In genomic region chr17:29593546-29594440, GRCh38 we compare ENCODE assay signal across 6 cellular contexts. TPM values are rescaled to one million over a fixed set of nuclear protein-coding genes. Genes with fewer than 3 reads are reported as not detected.
A peak's percentile ranks its signal among the peaks of the same experiment; 100 is the strongest.
DNase-seq lines count a peak whose midpoint lies in the region; ATAC-seq lines count a peak whose summit lies in the region.

No MANE protein-coding gene starts in this region.

- H3K4me3 Mint-ChIP-seq in activated CD8-positive, alpha-beta T cell treated with anti-CD3 and anti-CD28 coated beads, Interleukin-2, amount 10 ng/mL, durations not matched to agents 7 days and 5 days, result peak overlapping the region; percentile 69

- peaks cover 39% of the 10 kb centered on the region for H3K4me1 Mint-ChIP-seq in activated CD8-positive, alpha-beta T cell treated with anti-CD3 and anti-CD28 coated beads, Interleukin-2, amount 10 ng/mL, durations not matched to agents 7 days and 5 days (ENCODE audit: low read depth)

- no peaks in the 10 kb centered on the region for H3K36me3 Mint-ChIP-seq in activated CD8-positive, alpha-beta T cell treated with anti-CD3 and anti-CD28 coated beads, Interleukin-2, amount 10 ng/mL, durations not matched to agents 7 days and 5 days (ENCODE audit: low read depth)

- DNase-seq in activated T-cell treated with anti-CD3 and anti-CD28 coated beads, Interleukin-2, amount 50 U/mL, for 1 hour, result peak; percentile 47
- DNase-seq in activated T-cell treated with anti-CD3 and anti-CD28 coated beads for 4 hours (no peak), T1000 (lab: John Stamatoyannopoulos, UW) (no peak)
- DNase-seq in activated CD8-positive, alpha-beta T cell treated with anti-CD3 and anti-CD28 coated beads, Interleukin-2, amount 10 ng/mL, durations not matched to agents 7 days and 5 days, result peak; percentile 60

- no peak for ATAC-seq in activated CD8-positive, alpha-beta T cell treated with anti-CD3 and anti-CD28 coated beads, Interleukin-2, amount 10 ng/mL, durations not matched to agents 7 days and 5 days
- no peak for ATAC-seq in HG02884 (IDR thresholded peaks at IDR 0.05; ENCODE audit: unreplicated experiment)

- POLR2A ChIA-PET in activated CD8-positive, alpha-beta T cell treated with anti-CD3 and anti-CD28 coated beads, Interleukin-2, amount 10 ng/mL, durations not matched to agents 7 days and 5 days (lab: Charles Lee), result interaction anchor here (1.0 to 2.3 kb wide), 2 partner anchors 12 to 24 kb away, joined by 3 to 10 read pairs; no protein-coding TSS in a partner anchor

- CTCF ChIA-PET in activated CD8-positive, alpha-beta T cell treated with anti-CD3 and anti-CD28 coated beads, Interleukin-2, amount 10 ng/mL, durations not matched to agents 7 days and 5 days (lab: Charles Lee), result interaction anchor here (0.7 to 4.7 kb wide), 12 partner anchors 12 to 444 kb away, joined by 3 to 107 read pairs (median 6); partner anchors contain the start of genes ABHD15 and TP53I13

- no peaks in the 10 kb centered on the region for H3K9me3 Mint-ChIP-seq in activated CD8-positive, alpha-beta T cell treated with anti-CD3 and anti-CD28 coated beads, Interleukin-2, amount 10 ng/mL, durations not matched to agents 7 days and 5 days (ENCODE audit: insufficient read depth)

- H3K27me3 ChIP-seq in layer of hippocampus (ENCODE audit: control insufficient read depth, insufficient read depth, low read length), result no peaks in the 10 kb centered on the region

- H3K27ac ChIP-seq in layer of hippocampus (ENCODE audit: low read depth, low read length), result peak overlapping the region; percentile 52

- no peaks in the 10 kb centered on the region for H3K27me3 Mint-ChIP-seq in activated CD8-positive, alpha-beta T cell treated with anti-CD3 and anti-CD28 coated beads, Interleukin-2, amount 10 ng/mL, durations not matched to agents 7 days and 5 days (ENCODE audit: low read depth)

- no peak overlapping the region for H3K27ac Mint-ChIP-seq in activated CD8-positive, alpha-beta T cell treated with anti-CD3 and anti-CD28 coated beads, Interleukin-2, amount 10 ng/mL, durations not matched to agents 7 days and 5 days

RNA-seq across cellular contexts. Expression of gene ANKRD13B, which starts 0.9 kb away (rescaled TPM):
- total RNA-seq in activated CD8-positive, alpha-beta T cell treated with anti-CD3 and anti-CD28 coated beads, Interleukin-2, amount 10 ng/mL, durations not matched to agents 7 days and 5 days, result 10 to 100 TPM; 11.2 to 12.5 TPM

RNA-seq across cellular contexts. Expression of gene GIT1, which starts 4.3 kb away (rescaled TPM):
- 10 to 100 TPM; 72.7 to 75.1 TPM for total RNA-seq in activated CD8-positive, alpha-beta T cell treated with anti-CD3 and anti-CD28 coated beads, Interleukin-2, amount 10 ng/mL, durations not matched to agents 7 days and 5 days

RNA-seq across cellular contexts. Expression of gene TP53I13, which starts 25.3 kb away (rescaled TPM):
- 10 to 100 TPM; 96.7 to 97.9 TPM for total RNA-seq in activated CD8-positive, alpha-beta T cell treated with anti-CD3 and anti-CD28 coated beads, Interleukin-2, amount 10 ng/mL, durations not matched to agents 7 days and 5 days

RNA-seq across cellular contexts. Expression of gene ABHD15, which starts 27.0 kb away (rescaled TPM):
- 10 to 100 TPM; 21.1 to 21.7 TPM for total RNA-seq in activated CD8-positive, alpha-beta T cell treated with anti-CD3 and anti-CD28 coated beads, Interleukin-2, amount 10 ng/mL, durations not matched to agents 7 days and 5 days

RNA-seq across cellular contexts. Expression of gene CORO6, which starts 28.9 kb away (rescaled TPM):
- total RNA-seq in activated CD8-positive, alpha-beta T cell treated with anti-CD3 and anti-CD28 coated beads, Interleukin-2, amount 10 ng/mL, durations not matched to agents 7 days and 5 days, result 1 to 10 TPM; 6.2 to 6.3 TPM

Comparison
In these comparisons a context has a peak if more than half of its experiments do, and no peak if none do; other contexts are left out.
1. DNase-seq: peak in activated T-cell treated with anti-CD3 and anti-CD28 coated beads, Interleukin-2, amount 50 U/mL, for 1 hour (single experiment) and activated CD8-positive, alpha-beta T cell treated with anti-CD3 and anti-CD28 coated beads, Interleukin-2, amount 10 ng/mL, durations not matched to agents 7 days and 5 days (single experiment); none in activated T-cell treated with anti-CD3 and anti-CD28 coated beads for 4 hours (single experiment) and T1000 (single experiment).